24 cellular contexts compared by ENCODE assay signal in the genomic region with DNA sequence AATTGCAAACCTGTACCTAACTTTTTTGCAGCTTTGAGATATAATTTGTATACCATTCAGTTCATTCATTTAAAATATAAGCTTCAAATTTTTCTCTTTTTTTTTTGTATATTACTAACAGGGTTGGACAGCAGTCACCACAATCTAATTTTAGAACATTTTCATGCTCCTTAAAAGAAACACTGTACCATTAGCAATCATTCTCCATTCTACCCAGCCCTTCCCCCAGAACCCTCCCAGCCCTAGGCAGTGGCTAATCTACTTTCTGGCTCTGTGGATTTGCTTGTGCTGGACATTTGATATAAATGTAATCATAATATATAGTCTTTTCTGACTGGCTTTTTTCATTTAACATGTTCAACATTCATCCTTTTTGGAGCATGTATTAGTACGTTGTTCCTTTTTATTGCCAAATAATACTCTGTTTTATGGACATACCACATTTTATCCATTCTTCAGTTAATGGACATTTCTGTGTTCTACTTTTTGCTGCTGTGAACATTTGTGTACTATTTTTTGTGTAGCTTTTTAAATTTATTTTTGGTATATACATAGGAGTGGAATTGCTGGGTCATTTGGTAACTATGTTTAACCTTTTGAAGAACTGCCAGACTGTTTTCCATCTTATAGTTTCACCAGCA.
"Had no signal": no experiment of that assay in that cellular context is flagged by ENCODE, and none has a peak within 500 bp of the region (broad histone marks: within the 10 kb centered on the region; RNA-seq: fewer than 3 reads in every experiment).

No MANE protein-coding gene starts in this region.

- ATAC-seq: activated CD4-positive, CD25-positive, alpha-beta regulatory T cell treated with anti-CD3 and anti-CD28 coated beads, Interleukin-2, amount 50 U/mL, for 24 hours; foreskin keratinocyte; left lung; mucosa of descending colon; sciatic nerve; stimulated activated memory B cell treated with anti-CD40 and anti-IgM and Interleukin-4, amounts not matched to agents 10 μg/mL and 1 μg/mL and 100 μg/mL, for 72 hours had no signal

- H3K4me3 ChIP-seq: breast epithelium, left lung, mucosa of descending colon, suprapubic skin, tibial nerve had no signal

- H3K9me3 ChIP-seq: left lung, mucosa of descending colon, suprapubic skin had no signal

- H3K27ac ChIP-seq: breast epithelium, foreskin keratinocyte, left lung, suprapubic skin, tibial nerve, WERI-Rb-1 had no signal

- H3K4me1 ChIP-seq: breast epithelium, foreskin keratinocyte, left lung, suprapubic skin, tibial nerve had no signal

- FAIRE-seq: endothelial cell of umbilical vein, islet of Langerhans, small intestine had no signal

- DNase-seq: activated CD4-positive, alpha-beta T cell treated with anti-CD3 and anti-CD28 coated beads for 48 hours; activated CD4-positive, alpha-beta T cell treated with anti-CD3 and anti-CD28 coated beads, Interleukin-2, amount 50 U/mL, for 48 hours; activated CD8-positive, alpha-beta memory T cell treated with anti-CD3 and anti-CD28 coated beads for 24 hours; activated gamma-delta T cell; activated naive CD4-positive, alpha-beta T cell treated with anti-CD3 and anti-CD28 coated beads, Interleukin-2, amount 10 ng/mL, durations not matched to agents 7 days and 5 days; central memory CD4-positive, alpha-beta T cell; left lung; mucosa of descending colon; posterior cingulate gyrus; small intestine; stimulated activated CD4-positive, alpha-beta T cell treated with anti-CD3 and anti-CD28 coated beads, Interleukin-1b, Interleukin-23, amount 100 ng/mL, for 48 hours; stimulated activated CD4-positive, alpha-beta T cell treated with anti-CD3 and anti-CD28 coated beads, Interleukin-4, amount 100 ng/mL, for 4 hours; stimulated activated CD8-positive, alpha-beta memory T cell treated with anti-CD3 and anti-CD28 coated beads, Interleukin-4, amount 100 ng/mL, for 48 hours; T-helper 9 cell; WERI-Rb-1 had no signal

- H3K27me3 ChIP-seq: breast epithelium, foreskin keratinocyte, left lung, suprapubic skin, tibial nerve had no signal
